16 cellular contexts compared by ENCODE assay signal in genomic region chr2:42055573-42056514, GRCh38. TPM values are rescaled to one million over a fixed set of nuclear protein-coding genes. Genes with fewer than 3 reads are reported as not detected.
DNase-seq lines count a peak whose midpoint lies in the region; ATAC-seq, FAIRE-seq and TF ChIP-seq lines count a peak whose summit lies in the region.
"Had no signal": no experiment of that assay in that cellular context is flagged by ENCODE, and none has a peak within 500 bp of the region (broad histone marks: within the 10 kb centered on the region; RNA-seq: fewer than 3 reads in every experiment).

No MANE protein-coding gene starts in this region.

- H3K4me1 Mint-ChIP-seq in Caco-2 (ENCODE audit: low read depth, unreplicated experiment), result peaks cover 75% of the 10 kb centered on the region
- H3K4me1 Mint-ChIP-seq in activated CD8-positive, alpha-beta T cell treated with anti-CD3 and anti-CD28 coated beads for 36 hours (ENCODE audit: low read depth), result no peaks in the 10 kb centered on the region
- H3K4me1 Mint-ChIP-seq: B cell had no signal

- no peak for ATAC-seq in activated CD8-positive, alpha-beta T cell treated with anti-CD3 and anti-CD28 coated beads for 36 hours
- no peak for ATAC-seq in GM19395 (IDR thresholded peaks at IDR 0.05; ENCODE audit: unreplicated experiment)
- ATAC-seq: naive thymus-derived CD4-positive, alpha-beta T cell had no signal

- TF ChIP-seq CTCF in Caco-2 (IDR thresholded peaks at IDR 0.05; ENCODE audit: insufficient read depth in 1 of 2, low read depth in 1 of 2, low read length in 1 of 2, severe bottlenecking in 1 of 2, unreplicated experiment in 1 of 2) (no peak), liver (IDR thresholded peaks at IDR 0.05; ENCODE audit: low read depth, low read length, missing input control) (no peak)
- TF ChIP-seq CTCF in activated CD8-positive, alpha-beta T cell treated with anti-CD3 and anti-CD28 coated beads for 36 hours (IDR thresholded peaks at IDR 0.05), result no peak

- H3K4me3 ChIP-seq in Caco-2 (ENCODE audit: low read depth, low read length) (no peak overlapping the region), liver (ENCODE audit: low read depth in 1 of 3, low read length in 3 of 3) (no peak overlapping the region), small intestine (ENCODE audit: low read depth in 1 of 2, low read length in 2 of 2) (no peak overlapping the region)

- peak overlapping the region; percentile 69 for H3K4me3 Mint-ChIP-seq in Caco-2 (ENCODE audit: unreplicated experiment)
- no peak overlapping the region for H3K4me3 Mint-ChIP-seq in activated CD8-positive, alpha-beta T cell treated with anti-CD3 and anti-CD28 coated beads for 36 hours
- H3K4me3 Mint-ChIP-seq: B cell; naive thymus-derived CD4-positive, alpha-beta T cell had no signal

- DNase-seq in Caco-2 (peak; percentile 96 to 98), SW480 (ENCODE audit: low spot score) (peak; percentile 84), small intestine (peak; percentile 98), OCI-M2 (lab: John Stamatoyannopoulos, UW; ENCODE audit: unreplicated experiment) (no peak), G401 (ENCODE audit: low spot score) (no peak)
- DNase-seq in activated CD8-positive, alpha-beta T cell treated with anti-CD3 and anti-CD28 coated beads for 36 hours, result no peak
- DNase-seq: activated effector memory CD4-positive, alpha-beta T cell treated with anti-CD3 and anti-CD28 coated beads, Interleukin-2, amount 50 U/mL, for 16 hours; erythroblast; GF-D8; naive thymus-derived CD4-positive, alpha-beta T cell; NCI-H2227 treated with DMSO at 0.1 percent for 48 hours had no signal

- H3K9me3 Mint-ChIP-seq in Caco-2 (ENCODE audit: unreplicated experiment), result no peaks in the 10 kb centered on the region
- H3K9me3 Mint-ChIP-seq in activated CD8-positive, alpha-beta T cell treated with anti-CD3 and anti-CD28 coated beads for 36 hours, result no peaks in the 10 kb centered on the region
- H3K9me3 Mint-ChIP-seq: naive thymus-derived CD4-positive, alpha-beta T cell had no signal

- no peaks in the 10 kb centered on the region for H3K27me3 ChIP-seq in Caco-2 (replicated peaks; ENCODE audit: control insufficient read depth, insufficient read depth, low read length)
- H3K27me3 ChIP-seq in liver (ENCODE audit: control insufficient read depth in 4 of 4, insufficient read depth in 4 of 4, low read length in 3 of 4), result no peaks in the 10 kb centered on the region
- H3K27me3 ChIP-seq in small intestine (ENCODE audit: control insufficient read depth in 2 of 2, insufficient read depth in 2 of 2, low read length in 2 of 2), result no peaks in the 10 kb centered on the region

- no peak overlapping the region for H3K27ac ChIP-seq in liver (ENCODE audit: low read depth in 1 of 2, low read length in 2 of 2)
- peak overlapping the region; percentile 24 to 92 for H3K27ac ChIP-seq in small intestine (ENCODE audit: low read depth in 1 of 2, low read length in 1 of 2)

- no TSS peak for BruUV-seq in Caco-2 (replicated peaks; lab: Mats Ljungman, UMichigan)

- in situ Hi-C loops in G401 (cut with HindIII; ENCODE audit: low sequenced_read_pairs), result no loop called here

- no peak for TF ChIP-seq RAD21 in liver (IDR thresholded peaks at IDR 0.05)

- WGBS in liver, result 66% methylated on average over 4 of the region's 4 CpGs
- WGBS in small intestine, 3 donors, result 10 to 43% (median 13%) methylated on average over 4 of the region's 4 CpGs

- peak overlapping the region; percentile 98 for H3K27ac Mint-ChIP-seq in Caco-2 (ENCODE audit: unreplicated experiment)
- no peak overlapping the region for H3K27ac Mint-ChIP-seq in activated CD8-positive, alpha-beta T cell treated with anti-CD3 and anti-CD28 coated beads for 36 hours
- H3K27ac Mint-ChIP-seq: B cell; naive thymus-derived CD4-positive, alpha-beta T cell had no signal

- POLR2A ChIA-PET in Caco-2 (lab: Charles Lee), result interaction anchor here (0.6 to 2.4 kb wide), 11 partner anchors 8 to 202 kb away, joined by 3 to 28 read pairs (median 6); partner anchors contain the start of gene PKDCC
- POLR2A ChIA-PET in activated CD8-positive, alpha-beta T cell treated with anti-CD3 and anti-CD28 coated beads for 36 hours (lab: Charles Lee), result no interaction called here

- H3K36me3 ChIP-seq in Caco-2 (ENCODE audit: control insufficient read depth, insufficient read depth, low read length) (peaks cover 29% of the 10 kb centered on the region), liver (ENCODE audit: control insufficient read depth in 4 of 4, insufficient read depth in 3 of 4, low read depth in 1 of 4, low read length in 3 of 4) (peaks cover 4 to 5% (median 5%) of the 10 kb centered on the region in 4 donors), small intestine (ENCODE audit: control insufficient read depth in 2 of 2, insufficient read depth in 2 of 2, low read length in 2 of 2) (no peaks in the 10 kb centered on the region)

- H3K4me1 ChIP-seq in Caco-2 (peaks cover 98% of the 10 kb centered on the region), liver (ENCODE audit: control insufficient read depth in 4 of 4, insufficient read depth in 4 of 4, low read length in 3 of 4) (peaks cover 0 to 2% (median 0%) of the 10 kb centered on the region in 4 donors), small intestine (ENCODE audit: control insufficient read depth in 2 of 2, insufficient read depth in 1 of 2, low read depth in 1 of 2, low read length in 1 of 2) (peaks cover 10 to 17% of the 10 kb centered on the region in 2 donors)

- no peak for FAIRE-seq in small intestine (lab: Jason Lieb, UNC)
- FAIRE-seq: RCC 7860 had no signal

- peaks cover 100% of the 10 kb centered on the region for H3K36me3 Mint-ChIP-seq in Caco-2 (ENCODE audit: insufficient read depth, unreplicated experiment)
- no peaks in the 10 kb centered on the region for H3K36me3 Mint-ChIP-seq in activated CD8-positive, alpha-beta T cell treated with anti-CD3 and anti-CD28 coated beads for 36 hours (ENCODE audit: low read depth)
- H3K36me3 Mint-ChIP-seq: naive thymus-derived CD4-positive, alpha-beta T cell had no signal

- H3K9me3 ChIP-seq in Caco-2 (no peaks in the 10 kb centered on the region), liver (ENCODE audit: control insufficient read depth in 4 of 4, low read length in 3 of 4) (no peaks in the 10 kb centered on the region), small intestine (ENCODE audit: control insufficient read depth, low read depth) (no peaks in the 10 kb centered on the region)

- H3K27me3 Mint-ChIP-seq in Caco-2 (ENCODE audit: insufficient read depth, unreplicated experiment), result no peaks in the 10 kb centered on the region
- peaks cover 2% of the 10 kb centered on the region for H3K27me3 Mint-ChIP-seq in activated CD8-positive, alpha-beta T cell treated with anti-CD3 and anti-CD28 coated beads for 36 hours

- no peak overlapping the region for H3K9ac ChIP-seq in liver (ENCODE audit: low read depth in 1 of 2, low read length in 2 of 2)

- intact Hi-C loops in Caco-2 (cut with micrococcal nuclease; ENCODE audit: unreplicated experiment), result loop anchor here (1.0 to 2.0 kb wide), 4 partner anchors 8 to 187 kb away; no protein-coding TSS in a partner anchor
- intact Hi-C loops in activated CD8-positive, alpha-beta T cell treated with anti-CD3 and anti-CD28 coated beads for 36 hours (cut with micrococcal nuclease), result no loop called here

- CTCF ChIA-PET in Caco-2 (lab: Charles Lee), result interaction anchor here (0.6 to 4.6 kb wide), 12 partner anchors 9 to 273 kb away, joined by 3 to 44 read pairs (median 3); no protein-coding TSS in a partner anchor
- CTCF ChIA-PET in activated CD8-positive, alpha-beta T cell treated with anti-CD3 and anti-CD28 coated beads for 36 hours (lab: Charles Lee), result interaction anchor here (1.2 kb wide), 1 partner anchor 30 kb away, joined by 3 read pairs; no protein-coding TSS in a partner anchor

TF ChIP-seq in liver, 16 proteins besides CTCF, POLR2A, EP300 and RAD21:
- TF ChIP-seq SP1 (IDR thresholded peaks at IDR 0.05), result peak; percentile 12
- TF ChIP-seq MAX (IDR thresholded peaks at IDR 0.05), result no peak
- TF ChIP-seq HNF4G (IDR thresholded peaks at IDR 0.05), result peak; percentile 44
TF ChIP-seq in liver: peak in this region for 2.

RNA-seq across cellular contexts. Expression of gene PKDCC, which starts 8.0 kb away (rescaled TPM):
- total RNA-seq in Caco-2 (2022), result 322 and 339 TPM in 2 replicates
- 10 to 100 TPM; 24.9 to 76.0 TPM for total RNA-seq in liver
- polyA plus RNA-seq in liver, result 10 to 100 TPM in 1 of 2 donors, 1 to 10 TPM in 1; 2.0 to 14.6 TPM
- 100 to 1,000 TPM in 1 of 3 donors, 10 to 100 TPM in 1, 1 to 10 TPM in 1; 7.8 to 129 (median 13.8) TPM for polyA plus RNA-seq in small intestine
- total RNA-seq in activated CD8-positive, alpha-beta T cell treated with anti-CD3 and anti-CD28 coated beads for 36 hours, result not detected
- 36.9 and 37.4 TPM in 2 replicates for total RNA-seq in G401 (2014; rRNA removed; shearing (Covaris generic))
- total RNA-seq: naive thymus-derived CD4-positive, alpha-beta T cell; T-helper 1 cell treated with Interleukin-12 subunit alpha and Interleukin-12 subunit beta and Interleukin-4 antibody, amounts not matched to agents 30 ng/mL and 1 ng/mL, for 36 hours had no signal
- polyA plus RNA-seq: naive thymus-derived CD4-positive, alpha-beta T cell had no signal

Comparison
In these comparisons a context has a peak if more than half of its experiments do, and no peak if none do; other contexts are left out.
1. DNase-seq: peak in Caco-2 (2 of 2), SW480 (single experiment) and small intestine (single experiment); none in activated CD8-positive, alpha-beta T cell treated with anti-CD3 and anti-CD28 coated beads for 36 hours (single experiment), OCI-M2 (single experiment) and G401 (single experiment).
2. H3K27ac ChIP-seq: peak in small intestine (2 of 2); none in liver (0 of 2).
3. RNA of gene PKDCC, which starts 8.0 kb away (total RNA-seq): 322 to 339 TPM in Caco-2, 24.9 to 76.0 TPM in liver and 36.9 to 37.4 TPM in G401; not detected in activated CD8-positive, alpha-beta T cell treated with anti-CD3 and anti-CD28 coated beads for 36 hours; every median in the first group is over 10 times any median in the second.